ENCODE assay signal across 1 cellular context in genomic region chr3:48899298-48899697, GRCh38.
TF ChIP-seq lines count a peak whose summit lies in the region.

No MANE protein-coding gene starts in this region.

TF ChIP-seq in HepG2, 621 proteins besides CTCF, POLR2A, EP300 and RAD21 (continued from another document):
- TF ChIP-seq ZNF18 (CRISPR knock-in tag; IDR thresholded peaks at IDR 0.05; ENCODE audit: insufficient replicate concordance) (peak; percentile 5), NCOA5 (CRISPR knock-in tag; IDR thresholded peaks at IDR 0.05) (no peak), ZMAT3 (CRISPR knock-in tag; conservative IDR thresholded peaks at IDR 0.05) (no peak), NR2F1 (CRISPR knock-in tag; IDR thresholded peaks at IDR 0.05) (no peak), CSRNP2 (CRISPR knock-in tag; conservative IDR thresholded peaks at IDR 0.05; ENCODE audit: low read depth) (no peak), FOSL1 (CRISPR knock-in tag; IDR thresholded peaks at IDR 0.05; ENCODE audit: borderline replicate concordance) (no peak), ZBTB7B (CRISPR knock-in tag; IDR thresholded peaks at IDR 0.05) (no peak), TCF7 (IDR thresholded peaks at IDR 0.05; ENCODE audit: low read depth) (no peak), ZBTB4 (CRISPR knock-in tag; IDR thresholded peaks at IDR 0.05; ENCODE audit: borderline replicate concordance) (no peak), NFYC (CRISPR knock-in tag; IDR thresholded peaks at IDR 0.05) (no peak), SP2 (CRISPR knock-in tag; IDR thresholded peaks at IDR 0.05) (0 out of 2 replicates have a peak, but pooled peaks have one; percentile 5), ZNF639 (CRISPR knock-in tag; conservative IDR thresholded peaks at IDR 0.05) (no peak)
